Comparison of ENCODE assay signal across 10 cellular contexts in the genomic region with DNA sequence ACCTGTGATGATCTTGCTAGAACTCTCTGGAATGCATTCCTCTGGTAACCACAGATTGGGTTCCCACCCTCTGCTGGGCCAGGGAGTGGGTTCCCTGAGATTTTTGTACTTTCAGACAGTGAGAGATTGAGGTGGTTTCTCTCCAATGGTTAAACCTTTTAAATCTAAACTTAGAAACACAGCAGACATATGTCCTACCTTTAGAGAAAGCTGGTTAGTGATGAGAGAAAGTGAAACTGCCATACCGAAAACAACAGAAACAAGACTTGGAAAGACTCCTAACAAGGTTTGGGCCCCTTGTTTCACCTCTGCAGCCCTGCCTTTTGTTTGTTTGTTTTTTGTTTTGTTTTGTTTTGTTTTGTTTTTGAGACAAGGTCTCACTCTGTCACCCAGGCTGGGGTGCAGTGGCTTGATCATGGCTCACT. TPM values are rescaled to one million over a fixed set of nuclear protein-coding genes. Genes with fewer than 3 reads are reported as not detected.
DNase-seq lines count a peak whose midpoint lies in the region; ATAC-seq, FAIRE-seq and TF ChIP-seq lines count a peak whose summit lies in the region.
"Had no signal": no experiment of that assay in that cellular context is flagged by ENCODE, and none has a peak within 500 bp of the region (broad histone marks: within the 10 kb centered on the region; RNA-seq: fewer than 3 reads in every experiment).

No MANE protein-coding gene starts in this region.

- no peaks in the 10 kb centered on the region for H3K36me3 Mint-ChIP-seq in activated T-cell treated with anti-CD3 and anti-CD28 coated beads, Interleukin-2, amount 50 U/mL, for 72 hours (ENCODE audit: insufficient read depth in 2 of 2)
- H3K36me3 Mint-ChIP-seq in memory B cell, result no peaks in the 10 kb centered on the region

- no peaks in the 10 kb centered on the region for H3K27me3 Mint-ChIP-seq in activated T-cell treated with anti-CD3 and anti-CD28 coated beads, Interleukin-2, amount 50 U/mL, for 72 hours (ENCODE audit: low read depth)
- no peaks in the 10 kb centered on the region for H3K27me3 Mint-ChIP-seq in memory B cell

- TF ChIP-seq CTCF in ascending aorta (IDR thresholded peaks at IDR 0.05), result no peak

- H3K4me1 ChIP-seq in small intestine (ENCODE audit: control insufficient read depth in 2 of 2, insufficient read depth in 1 of 2, low read depth in 1 of 2, low read length in 1 of 2) (no peaks in the 10 kb centered on the region), ascending aorta (no peaks in the 10 kb centered on the region)
- H3K4me1 ChIP-seq: stomach had no signal

- H3K36me3 ChIP-seq in small intestine (ENCODE audit: control insufficient read depth in 2 of 2, insufficient read depth in 2 of 2, low read length in 2 of 2) (no peaks in the 10 kb centered on the region), ascending aorta (no peaks in the 10 kb centered on the region)
- H3K36me3 ChIP-seq: stomach had no signal

- ATAC-seq in activated T-cell treated with anti-CD3 and anti-CD28 coated beads, Interleukin-2, amount 50 U/mL, for 72 hours (replicated peaks in 1 of 2), result peak; percentile 84 to 85
- ATAC-seq in GM21619 (IDR thresholded peaks at IDR 0.05; ENCODE audit: unreplicated experiment) (peak; percentile 95), HG03432 (IDR thresholded peaks at IDR 0.05; ENCODE audit: unreplicated experiment) (peak; percentile 96), memory B cell (ENCODE audit: low read depth) (peak; percentile 71)

- H3K4me3 ChIP-seq in small intestine (ENCODE audit: low read depth in 1 of 2, low read length in 2 of 2) (no peak overlapping the region), ascending aorta (no peak overlapping the region)
- H3K4me3 ChIP-seq: stomach had no signal

- H3K9me3 Mint-ChIP-seq in activated T-cell treated with anti-CD3 and anti-CD28 coated beads, Interleukin-2, amount 50 U/mL, for 72 hours, result no peaks in the 10 kb centered on the region
- no peaks in the 10 kb centered on the region for H3K9me3 Mint-ChIP-seq in memory B cell

- peaks cover 16% of the 10 kb centered on the region for H3K4me1 Mint-ChIP-seq in activated T-cell treated with anti-CD3 and anti-CD28 coated beads, Interleukin-2, amount 50 U/mL, for 72 hours (ENCODE audit: low read depth)
- H3K4me1 Mint-ChIP-seq in memory B cell, result peaks cover 16% of the 10 kb centered on the region

- no peak for FAIRE-seq in small intestine (lab: Jason Lieb, UNC)

- no peak for DNase-seq in activated T-cell treated with anti-CD3 and anti-CD28 coated beads, Interleukin-2, amount 50 U/mL, for 72 hours
- DNase-seq in activated T-cell treated with anti-CD3 and anti-CD28 coated beads, Interleukin-2, amount 50 U/mL, for 48 hours, result no peak
- no peak for DNase-seq in memory B cell (ENCODE audit: low spot score in 2 of 2)
- DNase-seq in small intestine, result no peak
- DNase-seq in effector CD4-positive, alpha-beta T cell, result no peak
- DNase-seq in ascending aorta (ENCODE audit: low spot score in 2 of 2), result no peak
- DNase-seq: NCI-H1048, stomach had no signal

- H3K27ac ChIP-seq in small intestine (ENCODE audit: low read depth in 1 of 2, low read length in 1 of 2) (no peak overlapping the region), ascending aorta (no peak overlapping the region)
- H3K27ac ChIP-seq: stomach had no signal

- peak overlapping the region; percentile 50 to 58 for H3K4me3 Mint-ChIP-seq in activated T-cell treated with anti-CD3 and anti-CD28 coated beads, Interleukin-2, amount 50 U/mL, for 72 hours
- peak overlapping the region; percentile 75 for H3K4me3 Mint-ChIP-seq in memory B cell

- H3K27me3 ChIP-seq in small intestine (ENCODE audit: control insufficient read depth in 2 of 2, insufficient read depth in 2 of 2, low read length in 2 of 2) (no peaks in the 10 kb centered on the region), ascending aorta (no peaks in the 10 kb centered on the region)
- H3K27me3 ChIP-seq: stomach had no signal

- peak overlapping the region; percentile 76 for H3K27ac Mint-ChIP-seq in activated T-cell treated with anti-CD3 and anti-CD28 coated beads, Interleukin-2, amount 50 U/mL, for 72 hours
- peak overlapping the region; percentile 77 for H3K27ac Mint-ChIP-seq in memory B cell

- intact Hi-C loops in ascending aorta (cut with DNase I), result no loop called here

- 67 to 93% (median 73%) methylated on average over 1 of the region's 1 CpG for WGBS in small intestine, 3 donors

- H3K9me3 ChIP-seq in small intestine (ENCODE audit: control insufficient read depth, low read depth) (no peaks in the 10 kb centered on the region), ascending aorta (no peaks in the 10 kb centered on the region)
- H3K9me3 ChIP-seq: stomach had no signal

RNA-seq across cellular contexts. Expression of a gene that starts 9.7 kb away (rescaled TPM):
- 10 to 100 TPM; 12.1 to 13.1 TPM for total RNA-seq in activated T-cell treated with anti-CD3 and anti-CD28 coated beads, Interleukin-2, amount 50 U/mL, for 72 hours
- 1 to 10 TPM; 3.2 to 7.8 (median 4.7) TPM for polyA plus RNA-seq in small intestine
- 20.3 TPM for total RNA-seq in ascending aorta
